Comparison of ENCODE assay signal across 11 cellular contexts in the genomic region with DNA sequence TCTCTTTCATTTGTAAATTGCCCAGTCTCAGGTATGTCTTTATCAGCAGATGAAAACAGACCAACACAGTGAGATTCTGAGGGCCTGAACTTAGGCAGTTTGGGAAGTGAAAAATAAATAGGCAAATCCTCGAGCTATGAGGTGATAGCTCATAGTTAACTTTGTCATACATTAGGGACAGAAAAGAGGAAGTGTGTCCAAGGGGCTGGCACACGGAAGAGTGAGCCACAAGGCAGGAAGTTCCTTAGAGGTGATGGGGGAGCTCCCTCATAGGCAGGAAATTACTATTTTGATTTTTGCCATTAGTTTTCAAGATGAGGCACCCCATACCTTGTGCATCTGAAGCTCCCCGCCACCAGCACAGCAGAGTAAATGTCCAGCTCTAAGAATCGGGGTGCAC.
A peak's percentile ranks its signal among the peaks of the same experiment; 100 is the strongest.
DNase-seq lines count a peak whose midpoint lies in the region; ATAC-seq and TF ChIP-seq lines count a peak whose summit lies in the region.
"Had no signal": no experiment of that assay in that cellular context is flagged by ENCODE, and none has a peak within 500 bp of the region (broad histone marks: within the 10 kb centered on the region; RNA-seq: fewer than 3 reads in every experiment).

No MANE protein-coding gene starts in this region.

- DNase-seq in DND-41 (no peak), SKM-1 (lab: John Stamatoyannopoulos, UW; ENCODE audit: unreplicated experiment) (peak; percentile 72), MCF 10A (ENCODE audit: unreplicated experiment) (no peak), GM23248 (no peak), globus pallidus (ENCODE audit: low spot score) (no peak)
- no peak for DNase-seq in activated CD4-positive, alpha-beta T cell treated with anti-CD3 and anti-CD28 coated beads for 4 hours
- DNase-seq: NCI-H69 had no signal

- H3F3A ChIP-seq in GM23248 (ENCODE audit: insufficient read depth) = no peaks in the 10 kb centered on the region

- no peaks in the 10 kb centered on the region for H3K27me3 Mint-ChIP-seq in MCF 10A (ENCODE audit: insufficient read depth, unreplicated experiment)

- CTCF ChIA-PET in MCF 10A (lab: Yijun Ruan, JAX) = no interaction called here

- 73 to 82% methylated on average over 4 of the region's 4 CpGs for whole genome bisulfite sequencing in GM23248 (ENCODE audit: low coverage in 1 of 2, low lambda C conversion rate in 2 of 2, missing lambda C conversion rate in 2 of 2), 2 experiments

- H3K4me1 ChIP-seq in DND-41 (ENCODE audit: insufficient read depth, low read length) (no peaks in the 10 kb centered on the region), GM23248 (ENCODE audit: insufficient read depth) (peaks cover 5% of the 10 kb centered on the region; the same call in 1 of the 2 replicates)

- H3K9ac ChIP-seq in DND-41 (ENCODE audit: low read depth, low read length) (no peak overlapping the region), GM23248 (no peak overlapping the region)

- H3K27ac Mint-ChIP-seq in MCF 10A (ENCODE audit: low read depth, unreplicated experiment) = no peak overlapping the region
- H3K27ac Mint-ChIP-seq: B cell, nephron had no signal

- ATAC-seq in DND-41 (ENCODE audit: insufficient read depth, low read depth) (peak; percentile 45; the same call in 1 of the 3 replicates), GM19452 (IDR thresholded peaks at IDR 0.05; ENCODE audit: unreplicated experiment) (peak; percentile 92), HG03108 (IDR thresholded peaks at IDR 0.05; ENCODE audit: unreplicated experiment) (peak; percentile 81)

- H3K27me3 ChIP-seq in DND-41 (ENCODE audit: insufficient read depth, low read length, poor library complexity) (no peaks in the 10 kb centered on the region), GM23248 (replicated peaks; ENCODE audit: insufficient read depth) (no peaks in the 10 kb centered on the region)

- no peak for TF ChIP-seq CTCF in DND-41 (IDR thresholded peaks at IDR 0.05; ENCODE audit: borderline replicate concordance, extremely low read depth, low read length, poor library complexity, severe bottlenecking)
- TF ChIP-seq CTCF in MCF 10A (IDR thresholded peaks at IDR 0.05; ENCODE audit: unreplicated experiment) = no peak

- H3K9me2 ChIP-seq in GM23248 (ENCODE audit: insufficient read depth) = no peaks in the 10 kb centered on the region

- BruUV-seq in MCF 10A (replicated peaks; lab: Mats Ljungman, UMichigan) = no TSS peak

- H3K4me2 ChIP-seq in DND-41 (ENCODE audit: insufficient read depth, low read length) (no peak overlapping the region), GM23248 (ENCODE audit: unreplicated experiment) (no peak overlapping the region)

- H4K20me1 ChIP-seq in DND-41 (ENCODE audit: insufficient read depth, low read length) (no peaks in the 10 kb centered on the region), GM23248 (ENCODE audit: insufficient read depth) (no peaks in the 10 kb centered on the region)

- H3K36me3 Mint-ChIP-seq in MCF 10A (ENCODE audit: insufficient read depth, unreplicated experiment) = no peaks in the 10 kb centered on the region

- H3K79me2 ChIP-seq in DND-41 (ENCODE audit: insufficient read depth, low read length) (no peaks in the 10 kb centered on the region), GM23248 (ENCODE audit: insufficient read depth) (no peaks in the 10 kb centered on the region)

- in situ Hi-C loops in GM23248 (cut with MboI) = loop anchor here (25.0 kb wide), 1 partner anchor 664 kb away; the partner anchor contains the start of gene ID2

- intact Hi-C loops in MCF 10A (cut with micrococcal nuclease) = no loop called here

- no peaks in the 10 kb centered on the region for H3K36me3 ChIP-seq in DND-41 (ENCODE audit: insufficient read depth, low read length)
- no peaks in the 10 kb centered on the region for H3K36me3 ChIP-seq in GM23248 (ENCODE audit: low read depth)

- H3K4me1 Mint-ChIP-seq in MCF 10A (ENCODE audit: insufficient read depth, unreplicated experiment) = no peaks in the 10 kb centered on the region

- H3K9me3 ChIP-seq in DND-41 (ENCODE audit: insufficient read depth, low read length, severe bottlenecking) (no peaks in the 10 kb centered on the region), GM23248 (ENCODE audit: low read depth) (no peaks in the 10 kb centered on the region)

- H2AFZ ChIP-seq in DND-41 (ENCODE audit: low read depth, low read length) (no peak overlapping the region), GM23248 (no peak overlapping the region)

- H3K9me3 Mint-ChIP-seq in MCF 10A (ENCODE audit: unreplicated experiment) = peaks cover 7% of the 10 kb centered on the region
- H3K9me3 Mint-ChIP-seq: nephron had no signal

- no peak overlapping the region for H3K4me3 ChIP-seq in DND-41 (ENCODE audit: low read depth in 1 of 2, low read length in 2 of 2)
- no peak overlapping the region for H3K4me3 ChIP-seq in GM23248

- H3K27ac ChIP-seq in DND-41 (ENCODE audit: low read length) (no peak overlapping the region), GM23248 (no peak overlapping the region)

- H3K4me3 Mint-ChIP-seq in MCF 10A (ENCODE audit: unreplicated experiment) = no peak overlapping the region
- H3K4me3 Mint-ChIP-seq: B cell, nephron had no signal

- POLR2A ChIA-PET in MCF 10A (lab: Yijun Ruan, JAX) = no interaction called here
